Comparison of ENCODE assay signal across 1 cellular context in genomic region chr14:92507174-92507768, GRCh38.
TF ChIP-seq lines count a peak whose summit lies in the region.

No MANE protein-coding gene starts in this region.

TF ChIP-seq in IMR-90, 13 proteins besides CTCF, POLR2A, EP300 and RAD21 (continued from another document):
- TF ChIP-seq ELK1 (IDR thresholded peaks at IDR 0.05; ENCODE audit: borderline replicate concordance, low read depth, low read length) (no peak), NFE2L2 (IDR thresholded peaks at IDR 0.05; ENCODE audit: low read depth, low read length) (no peak), SMC3 (IDR thresholded peaks at IDR 0.05; ENCODE audit: low read depth, low read length) (no peak), RCOR1 (IDR thresholded peaks at IDR 0.05; ENCODE audit: insufficient replicate concordance, low read length) (no peak), RFX5 (IDR thresholded peaks at IDR 0.05; ENCODE audit: low read depth, low read length) (no peak), MAFK (IDR thresholded peaks at IDR 0.05; ENCODE audit: low read depth, low read length) (no peak)
